Comparison of ENCODE assay signal across 9 cellular contexts in the genomic region with DNA sequence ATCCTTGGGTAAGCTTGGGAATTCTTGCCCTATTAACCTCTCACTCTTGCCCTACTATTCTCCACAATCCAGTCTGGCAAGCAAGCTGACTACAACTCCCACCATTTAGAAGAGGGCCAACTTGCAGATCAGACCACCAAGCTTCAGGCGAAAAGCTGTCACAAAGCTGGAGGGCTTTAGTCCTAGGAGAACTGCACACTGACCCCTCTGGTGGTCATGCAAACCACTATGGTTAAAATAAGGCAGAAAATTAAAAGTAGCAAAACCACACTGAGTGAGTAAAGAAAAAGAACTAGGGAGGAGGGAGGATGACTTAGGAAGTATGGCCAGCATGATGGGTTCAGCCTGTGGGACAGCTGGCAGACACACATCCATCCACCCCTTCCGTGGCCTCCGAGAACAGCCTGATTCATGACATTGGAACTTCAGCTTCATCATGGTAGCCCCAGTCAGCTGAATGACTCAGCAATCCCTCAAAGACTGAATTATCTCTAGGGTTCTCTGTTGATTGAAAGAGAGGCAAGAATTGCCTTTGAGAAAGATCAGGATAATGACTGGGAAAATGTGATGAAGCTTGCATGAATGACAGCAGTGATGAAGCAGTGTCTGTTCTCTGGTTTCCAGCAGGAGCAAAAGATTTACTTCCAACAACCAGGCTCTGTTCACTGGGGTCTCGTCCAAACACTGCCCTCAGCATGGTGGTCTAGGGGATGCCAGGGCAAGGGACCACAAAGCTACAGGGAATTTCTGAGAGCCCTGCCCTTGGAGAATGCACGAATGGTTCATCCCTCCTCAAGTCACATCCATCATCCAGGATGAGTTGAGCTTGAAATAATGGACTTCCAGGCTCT. TPM values are rescaled to one million over a fixed set of nuclear protein-coding genes. Genes with fewer than 3 reads are reported as not detected.
A peak's percentile ranks its signal among the peaks of the same experiment; 100 is the strongest.
DNase-seq lines count a peak whose midpoint lies in the region; ATAC-seq, FAIRE-seq and TF ChIP-seq lines count a peak whose summit lies in the region.
"Had no signal": no experiment of that assay in that cellular context is flagged by ENCODE, and none has a peak within 500 bp of the region (broad histone marks: within the 10 kb centered on the region; RNA-seq: fewer than 3 reads in every experiment).

No MANE protein-coding gene starts in this region.

- dilution Hi-C loops in endothelial cell of umbilical vein (cut with MboI; ENCODE audit: extremely low pct_ligation_motif_present, low sequenced_read_pairs) = no loop called here

- H3F3A ChIP-seq in neural cell (ENCODE audit: insufficient read depth, low read length, poor library complexity, severe bottlenecking) = no peaks in the 10 kb centered on the region

- TF ChIP-seq CTCF in BJ (IDR thresholded peaks at IDR 0.05; ENCODE audit: insufficient read depth, low read depth, low read length) (peak; percentile 55), endothelial cell of umbilical vein (IDR thresholded peaks at IDR 0.05; ENCODE audit: extremely low read depth in 1 of 2, insufficient read depth in 1 of 2, low read depth in 1 of 2, low read length in 2 of 2) (peak in 1 of 2 donors; percentile 21), neural cell (IDR thresholded peaks at IDR 0.05; ENCODE audit: poor library complexity, severe bottlenecking) (no peak), dorsolateral prefrontal cortex (IDR thresholded peaks at IDR 0.05 in 54 of 56, conservative IDR thresholded peaks at IDR 0.05 in 2 of 56; ENCODE audit: low read depth in 1 of 56, partially characterized antibody in 56 of 56) (no peak)

- FAIRE-seq in endothelial cell of umbilical vein (lab: Jason Lieb, UNC) = peak; percentile 98

- ATAC-seq in HG03460 (IDR thresholded peaks at IDR 0.05; ENCODE audit: unreplicated experiment) = no peak

- no peaks in the 10 kb centered on the region for H3K9me1 ChIP-seq in endothelial cell of umbilical vein (replicated peaks; ENCODE audit: control insufficient read depth, extremely low read depth, insufficient read depth, low read length)

- POLR2A ChIA-PET in BJ (lab: Charles Lee) (no interaction called here), endothelial cell of umbilical vein (lab: Charles Lee) (interaction anchor here (0.9 to 1.1 kb wide), 2 partner anchors 12 to 106 kb away, joined by 3 to 4 read pairs; no protein-coding TSS in a partner anchor)

- intact Hi-C loops in endothelial cell of umbilical vein (cut with micrococcal nuclease) (no loop called here), dorsolateral prefrontal cortex (cut with DNase I) (no loop called here)

- no peak for TF ChIP-seq RAD21 in neural cell (conservative IDR thresholded peaks at IDR 0.05)

- TF ChIP-seq EP300 in neural cell (conservative IDR thresholded peaks at IDR 0.05; ENCODE audit: poor library complexity, severe bottlenecking) = peak; percentile 23

- H3K9ac ChIP-seq in endothelial cell of umbilical vein (replicated peaks; ENCODE audit: extremely low read depth, insufficient read depth, low read length) = no peak overlapping the region
- H3K9ac ChIP-seq in neural cell (ENCODE audit: low read length) = no peak overlapping the region

- H2AFZ ChIP-seq in endothelial cell of umbilical vein (ENCODE audit: low read depth, low read length) (peak overlapping the region; percentile 2), neural cell (ENCODE audit: low read depth, low read length) (no peak overlapping the region)

- CTCF ChIA-PET in BJ (lab: Yijun Ruan, JAX) (interaction anchor here (0.6 to 1.8 kb wide), 6 partner anchors 11 to 230 kb away, joined by 3 to 5 read pairs (median 3); no protein-coding TSS in a partner anchor), endothelial cell of umbilical vein (lab: Charles Lee) (interaction anchor here (0.8 to 2.4 kb wide), 9 partner anchors 11 to 83 kb away, joined by 3 to 21 read pairs (median 5); partner anchors contain the start of gene PITPNM2)

- H3K4me3 ChIP-seq in BJ (ENCODE audit: low read depth, low read length) (no peak overlapping the region), endothelial cell of umbilical vein (replicated peaks in 1 of 3; ENCODE audit: insufficient read depth in 1 of 3, low read depth in 1 of 3, low read length in 3 of 3) (no peak overlapping the region), neural cell (ENCODE audit: low read length) (peak overlapping the region; percentile 31), dorsolateral prefrontal cortex (no peak overlapping the region)
- H3K4me3 ChIP-seq: skin epidermis had no signal

- H4K20me1 ChIP-seq in endothelial cell of umbilical vein (replicated peaks; ENCODE audit: control insufficient read depth, extremely low read depth, insufficient read depth, low read length) (no peaks in the 10 kb centered on the region), neural cell (ENCODE audit: insufficient read depth) (no peaks in the 10 kb centered on the region)

- H3K9me3 ChIP-seq in endothelial cell of umbilical vein (replicated peaks; ENCODE audit: control insufficient read depth, insufficient read depth, low read length) (no peaks in the 10 kb centered on the region), neural cell (ENCODE audit: low read length) (no peaks in the 10 kb centered on the region)

- peaks cover 13% of the 10 kb centered on the region for H3K4me1 ChIP-seq in endothelial cell of umbilical vein (ENCODE audit: control insufficient read depth, extremely low read depth, insufficient read depth, low read length)

- DNase-seq in BJ (ENCODE audit: low read depth) (peak; percentile 92), NCI-H226 (peak; percentile 97), endothelial cell of umbilical vein (ENCODE audit: low read depth, low spot score) (peak; percentile 75), dorsolateral prefrontal cortex (no peak)
- DNase-seq in activated CD4-positive, CD25-positive, alpha-beta regulatory T cell (lab: John Stamatoyannopoulos, UW) = no peak
- no peak for DNase-seq in stimulated activated CD4-positive, alpha-beta T cell treated with anti-CD3 and anti-CD28 coated beads, Interleukin-4, amount 100 ng/mL, for 1 hour

- H3K27ac ChIP-seq in endothelial cell of umbilical vein (ENCODE audit: insufficient read depth, low read depth, low read length) (peak overlapping the region; percentile 64), neural cell (ENCODE audit: low read length) (peak overlapping the region; percentile 3), dorsolateral prefrontal cortex (peak overlapping the region in 21 of 59 donors; percentile 0 to 56 (median 37))

- H3K4me2 ChIP-seq in endothelial cell of umbilical vein (ENCODE audit: insufficient read depth, low read length) = peak overlapping the region; percentile 21
- H3K4me2 ChIP-seq in neural cell (ENCODE audit: low read length) = peak overlapping the region; percentile 25

- H3K9me2 ChIP-seq in neural cell (ENCODE audit: insufficient read depth, low read length) = no peaks in the 10 kb centered on the region

- no peak for TF ChIP-seq POLR2A in endothelial cell of umbilical vein (IDR thresholded peaks at IDR 0.05; ENCODE audit: low read depth, low read length)

- no peaks in the 10 kb centered on the region for H3K36me3 ChIP-seq in BJ (ENCODE audit: control insufficient read depth, insufficient read depth, low read length)
- H3K36me3 ChIP-seq in endothelial cell of umbilical vein (ENCODE audit: control insufficient read depth in 2 of 2, extremely low read depth in 1 of 2, insufficient read depth in 2 of 2, low read length in 2 of 2) = no peaks in the 10 kb centered on the region
- H3K36me3 ChIP-seq in neural cell (ENCODE audit: insufficient read depth, low read length) = no peaks in the 10 kb centered on the region

- H3K79me2 ChIP-seq in endothelial cell of umbilical vein (ENCODE audit: control insufficient read depth, insufficient read depth, low read length) (peaks cover 2% of the 10 kb centered on the region), neural cell (replicated peaks; ENCODE audit: insufficient read depth, low read length) (no peaks in the 10 kb centered on the region)

- BruUV-seq in endothelial cell of umbilical vein (replicated peaks; lab: Mats Ljungman, UMichigan) = no TSS peak

- H3K27me3 ChIP-seq in BJ (ENCODE audit: control insufficient read depth, insufficient read depth, low read length) (no peaks in the 10 kb centered on the region), endothelial cell of umbilical vein (ENCODE audit: control insufficient read depth in 2 of 2, insufficient read depth in 2 of 2, low read length in 2 of 2) (no peaks in the 10 kb centered on the region), neural cell (ENCODE audit: insufficient read depth, low read depth, low read length) (no peaks in the 10 kb centered on the region), dorsolateral prefrontal cortex (no peaks in the 10 kb centered on the region)

TF ChIP-seq in endothelial cell of umbilical vein, 7 proteins besides CTCF, POLR2A, EP300 and RAD21 (continues in another document):
- TF ChIP-seq JUN (IDR thresholded peaks at IDR 0.05; ENCODE audit: borderline replicate concordance, insufficient read depth, insufficient read length, low read depth) (peak; percentile 59), EZH2 (IDR thresholded peaks at IDR 0.05; ENCODE audit: borderline replicate concordance, low read depth, low read length, severe bottlenecking) (no peak), GATA2 (IDR thresholded peaks at IDR 0.05; ENCODE audit: insufficient read depth, insufficient read length, low read depth, low read length) (no peak)

TF ChIP-seq in neural cell, 6 proteins besides CTCF, POLR2A, EP300 and RAD21:
- TF ChIP-seq TAF1 (IDR thresholded peaks at IDR 0.05; ENCODE audit: low read depth) = no peak
- TF ChIP-seq POLR2AphosphoS5 (IDR thresholded peaks at IDR 0.05) = peak; percentile 48

RNA-seq across cellular contexts. Expression of gene PITPNM2, which starts 24.4 kb away (rescaled TPM):
- 0.83 and 1.3 TPM in 2 replicates for polyA plus RNA-seq in BJ (2011; rRNA removed)
- 1.6 and 2.1 TPM in 2 replicates for polyA minus RNA-seq in BJ (2011; rRNA and poly(A)+ RNA removed)
- 15.9 and 21.4 TPM in 2 replicates for total RNA-seq in endothelial cell of umbilical vein
- polyA plus RNA-seq in endothelial cell of umbilical vein = 4.2 and 4.4 TPM in 2 replicates
- polyA plus RNA-seq in endothelial cell of umbilical vein (2011; cell fraction: cytosol; rRNA removed) = 3.0 and 3.3 TPM in 2 replicates
- 16.4 and 17.2 TPM in 2 replicates for polyA plus RNA-seq in endothelial cell of umbilical vein (2011; cell fraction: nucleus; rRNA removed)
- polyA plus RNA-seq in endothelial cell of umbilical vein (2012) = 8.9 and 10.9 TPM in 2 replicates
- polyA minus RNA-seq in endothelial cell of umbilical vein = 10.4 and 13.7 TPM in 2 replicates
- polyA minus RNA-seq in endothelial cell of umbilical vein (2011; cell fraction: cytosol; rRNA and poly(A)+ RNA removed) = 4.4 TPM
- 14.5 and 16.8 TPM in 2 replicates for polyA minus RNA-seq in endothelial cell of umbilical vein (2011; cell fraction: nucleus; rRNA and poly(A)+ RNA removed)
- 0.52 and 0.82 TPM in 2 replicates for polyA plus RNA-seq in neural cell
- 3.2 and 4.4 TPM in 2 replicates for polyA minus RNA-seq in neural cell
- 10 to 100 TPM; 20.9 to 89.8 (median 62.6) TPM for total RNA-seq in dorsolateral prefrontal cortex

Comparison
In these comparisons a context has a peak if more than half of its experiments do, and no peak if none do; other contexts are left out.
1. DNase-seq: peak in BJ (single experiment), NCI-H226 (single experiment) and endothelial cell of umbilical vein (single experiment); none in dorsolateral prefrontal cortex (0 of 10), activated CD4-positive, CD25-positive, alpha-beta regulatory T cell (0 of 4) and stimulated activated CD4-positive, alpha-beta T cell treated with anti-CD3 and anti-CD28 coated beads, Interleukin-4, amount 100 ng/mL, for 1 hour (single experiment).